In the genomic region with DNA sequence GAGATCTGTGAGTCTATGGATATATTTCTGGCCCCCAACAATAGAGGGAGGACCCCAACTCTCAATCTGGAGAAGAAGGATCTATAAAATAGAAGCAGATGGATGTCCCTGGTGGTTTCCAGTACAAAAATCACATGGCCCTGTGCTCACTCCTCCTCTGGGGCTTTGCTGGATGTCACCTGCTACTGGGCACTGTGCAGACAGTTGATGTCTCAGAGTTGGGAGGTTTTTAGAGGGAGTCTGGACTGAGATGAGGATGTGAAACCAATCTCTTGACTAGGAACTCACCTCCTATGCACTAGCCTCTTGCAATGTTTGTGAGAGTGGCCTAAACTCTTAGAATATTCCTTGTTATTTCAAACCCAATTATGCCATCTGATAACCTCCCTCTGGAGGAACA, we compare ENCODE assay signal across 11 cellular contexts.
DNase-seq lines count a peak whose midpoint lies in the region; ATAC-seq, FAIRE-seq and TF ChIP-seq lines count a peak whose summit lies in the region.
"Had no signal": no experiment of that assay in that cellular context is flagged by ENCODE, and none has a peak within 500 bp of the region (broad histone marks: within the 10 kb centered on the region; RNA-seq: fewer than 3 reads in every experiment).

No MANE protein-coding gene starts in this region.

- no peaks in the 10 kb centered on the region for H3K27me3 Mint-ChIP-seq in stimulated activated memory B cell treated with anti-CD40 and anti-IgM and Interleukin-4, amounts not matched to agents 10 μg/mL and 1 μg/mL and 100 μg/mL, for 72 hours
- H3K27me3 Mint-ChIP-seq: activated CD8-positive, alpha-beta memory T cell treated with anti-CD3 and anti-CD28 coated beads, Interleukin-2, amount 10 ng/mL, durations not matched to agents 7 days and 5 days had no signal

- H3K9me3 Mint-ChIP-seq in stimulated activated memory B cell treated with anti-CD40 and anti-IgM and Interleukin-4, amounts not matched to agents 10 μg/mL and 1 μg/mL and 100 μg/mL, for 72 hours, result no peaks in the 10 kb centered on the region

- H3K27ac Mint-ChIP-seq in stimulated activated memory B cell treated with anti-CD40 and anti-IgM and Interleukin-4, amounts not matched to agents 10 μg/mL and 1 μg/mL and 100 μg/mL, for 72 hours, result no peak overlapping the region
- H3K27ac Mint-ChIP-seq: activated CD8-positive, alpha-beta memory T cell treated with anti-CD3 and anti-CD28 coated beads, Interleukin-2, amount 10 ng/mL, durations not matched to agents 7 days and 5 days had no signal

- no peaks in the 10 kb centered on the region for H3K4me1 Mint-ChIP-seq in stimulated activated memory B cell treated with anti-CD40 and anti-IgM and Interleukin-4, amounts not matched to agents 10 μg/mL and 1 μg/mL and 100 μg/mL, for 72 hours

- TF ChIP-seq CTCF in omental fat pad (IDR thresholded peaks at IDR 0.05), result no peak

- ATAC-seq in HG02678 (IDR thresholded peaks at IDR 0.05; ENCODE audit: unreplicated experiment), result peak; percentile 79
- peak; percentile 92 for ATAC-seq in HG03520 (IDR thresholded peaks at IDR 0.05; ENCODE audit: unreplicated experiment)
- peak; percentile 67 for ATAC-seq in stimulated activated memory B cell treated with anti-CD40 and anti-IgM and Interleukin-4, amounts not matched to agents 10 μg/mL and 1 μg/mL and 100 μg/mL, for 72 hours
- no peak for ATAC-seq in omental fat pad (ENCODE audit: low FRiP score)
- ATAC-seq: activated CD8-positive, alpha-beta memory T cell treated with anti-CD3 and anti-CD28 coated beads, Interleukin-2, amount 10 ng/mL, durations not matched to agents 7 days and 5 days had no signal

- peak; percentile 23 for DNase-seq in GM19239 (ENCODE audit: insufficient read length, low spot score)
- DNase-seq in activated CD4-positive, alpha-beta T cell treated with anti-CD3 and anti-CD28 coated beads for 1 hour, result no peak
- DNase-seq in omental fat pad (ENCODE audit: low spot score), result no peak
- DNase-seq in NCI-H748 treated with DMSO at 0.1 percent for 48 hours (lab: John Stamatoyannopoulos, UW), result no peak
- DNase-seq in GOT3 (lab: John Stamatoyannopoulos, UW), result no peak
- DNase-seq: activated CD8-positive, alpha-beta memory T cell treated with anti-CD3 and anti-CD28 coated beads, Interleukin-2, amount 10 ng/mL, durations not matched to agents 7 days and 5 days; NCI-H2081 treated with DMSO at 0.1 percent for 48 hours; psoas muscle had no signal

- no peak for FAIRE-seq in GM19239 (lab: Jason Lieb, UNC)

- H3K4me3 Mint-ChIP-seq in stimulated activated memory B cell treated with anti-CD40 and anti-IgM and Interleukin-4, amounts not matched to agents 10 μg/mL and 1 μg/mL and 100 μg/mL, for 72 hours, result no peak overlapping the region
- H3K4me3 Mint-ChIP-seq: activated CD8-positive, alpha-beta memory T cell treated with anti-CD3 and anti-CD28 coated beads, Interleukin-2, amount 10 ng/mL, durations not matched to agents 7 days and 5 days had no signal

- no peaks in the 10 kb centered on the region for H3K36me3 Mint-ChIP-seq in stimulated activated memory B cell treated with anti-CD40 and anti-IgM and Interleukin-4, amounts not matched to agents 10 μg/mL and 1 μg/mL and 100 μg/mL, for 72 hours
